Comparison of ENCODE assay signal across 1 cellular context in genomic region chr1:12162459-12163137, GRCh38.
TF ChIP-seq lines count a peak whose summit lies in the region.

No MANE protein-coding gene starts in this region.

TF ChIP-seq in IMR-90, 13 proteins besides CTCF, POLR2A, EP300 and RAD21:
- no peak for TF ChIP-seq RFX5 (IDR thresholded peaks at IDR 0.05; ENCODE audit: low read depth, low read length)
- no peak for TF ChIP-seq CEBPB (IDR thresholded peaks at IDR 0.05; ENCODE audit: low read depth, low read length)
- TF ChIP-seq RCOR1 (IDR thresholded peaks at IDR 0.05; ENCODE audit: insufficient replicate concordance, low read length), result no peak
- TF ChIP-seq CHD1 (IDR thresholded peaks at IDR 0.05; ENCODE audit: low read depth, low read length), result no peak
- TF ChIP-seq MAZ (IDR thresholded peaks at IDR 0.05; ENCODE audit: borderline replicate concordance, low read depth, low read length), result no peak
- no peak for TF ChIP-seq SMC3 (IDR thresholded peaks at IDR 0.05; ENCODE audit: low read depth, low read length)
- TF ChIP-seq, protein P1, sequence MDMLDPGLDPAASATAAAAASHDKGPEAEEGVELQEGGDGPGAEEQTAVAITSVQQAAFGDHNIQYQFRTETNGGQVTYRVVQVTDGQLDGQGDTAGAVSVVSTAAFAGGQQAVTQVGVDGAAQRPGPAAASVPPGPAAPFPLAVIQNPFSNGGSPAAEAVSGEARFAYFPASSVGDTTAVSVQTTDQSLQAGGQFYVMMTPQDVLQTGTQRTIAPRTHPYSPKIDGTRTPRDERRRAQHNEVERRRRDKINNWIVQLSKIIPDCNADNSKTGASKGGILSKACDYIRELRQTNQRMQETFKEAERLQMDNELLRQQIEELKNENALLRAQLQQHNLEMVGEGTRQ (IDR thresholded peaks at IDR 0.05; ENCODE audit: low read depth, low read length), result no peak
- no peak for TF ChIP-seq MXI1 (IDR thresholded peaks at IDR 0.05; ENCODE audit: borderline replicate concordance, low read depth, low read length)
- TF ChIP-seq BHLHE40 (IDR thresholded peaks at IDR 0.05; ENCODE audit: low read depth, low read length), result no peak
- no peak for TF ChIP-seq FOS (IDR thresholded peaks at IDR 0.05; ENCODE audit: low read depth, low read length)
- TF ChIP-seq MAFK (IDR thresholded peaks at IDR 0.05; ENCODE audit: low read depth, low read length), result no peak
- no peak for TF ChIP-seq NFE2L2 (IDR thresholded peaks at IDR 0.05; ENCODE audit: low read depth, low read length)
- TF ChIP-seq, protein P2, sequence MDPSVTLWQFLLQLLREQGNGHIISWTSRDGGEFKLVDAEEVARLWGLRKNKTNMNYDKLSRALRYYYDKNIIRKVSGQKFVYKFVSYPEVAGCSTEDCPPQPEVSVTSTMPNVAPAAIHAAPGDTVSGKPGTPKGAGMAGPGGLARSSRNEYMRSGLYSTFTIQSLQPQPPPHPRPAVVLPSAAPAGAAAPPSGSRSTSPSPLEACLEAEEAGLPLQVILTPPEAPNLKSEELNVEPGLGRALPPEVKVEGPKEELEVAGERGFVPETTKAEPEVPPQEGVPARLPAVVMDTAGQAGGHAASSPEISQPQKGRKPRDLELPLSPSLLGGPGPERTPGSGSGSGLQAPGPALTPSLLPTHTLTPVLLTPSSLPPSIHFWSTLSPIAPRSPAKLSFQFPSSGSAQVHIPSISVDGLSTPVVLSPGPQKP (IDR thresholded peaks at IDR 0.05; ENCODE audit: borderline replicate concordance, low read depth, low read length), result no peak
